17 cellular contexts compared by ENCODE assay signal in genomic region chr4:147370473-147370872, GRCh38.
DNase-seq lines count a peak whose midpoint lies in the region; ATAC-seq and TF ChIP-seq lines count a peak whose summit lies in the region.
"Had no signal": no experiment of that assay in that cellular context is flagged by ENCODE, and none has a peak within 500 bp of the region (broad histone marks: within the 10 kb centered on the region; RNA-seq: fewer than 3 reads in every experiment).

No MANE protein-coding gene starts in this region.

- in situ Hi-C loops in GM23248 (cut with MboI): no loop called here

- H4K20me1 ChIP-seq in GM23248 (ENCODE audit: insufficient read depth): no peaks in the 10 kb centered on the region

- H3K4me1 ChIP-seq in GM23248 (ENCODE audit: insufficient read depth): peaks cover 39% of the 10 kb centered on the region
- H3K4me1 ChIP-seq: left ventricle myocardium inferior had no signal

- H3K79me2 ChIP-seq in GM23248 (ENCODE audit: insufficient read depth): no peaks in the 10 kb centered on the region

- H3K4me2 ChIP-seq in GM23248 (ENCODE audit: unreplicated experiment): no peak overlapping the region

- peak overlapping the region; percentile 62 for H3K27ac Mint-ChIP-seq in progenitor cell of endocrine pancreas
- no peak overlapping the region for H3K27ac Mint-ChIP-seq in stimulated activated memory B cell treated with anti-CD40 and anti-IgM and Interleukin-4, amounts not matched to agents 10 μg/mL and 1 μg/mL and 100 μg/mL, for 72 hours
- H3K27ac Mint-ChIP-seq: dendritic cell treated with granulocyte-macrophage colony-stimulating factor and Interleukin-4, amounts not matched to agents 40 ng/mL and 50 ng/mL, for 4 days; stimulated activated naive CD8-positive, alpha-beta T cell treated with anti-CD3 and anti-CD28 coated beads, Interleukin-15, Interleukin-2, amounts not matched to agents 100 ng/mL and 50 ng/mL, for 24 hours; WTC11 had no signal

- no peaks in the 10 kb centered on the region for H3K9me3 ChIP-seq in GM23248 (ENCODE audit: low read depth)

- H3K36me3 Mint-ChIP-seq in progenitor cell of endocrine pancreas (ENCODE audit: insufficient read depth): peaks cover 2% of the 10 kb centered on the region
- no peaks in the 10 kb centered on the region for H3K36me3 Mint-ChIP-seq in stimulated activated memory B cell treated with anti-CD40 and anti-IgM and Interleukin-4, amounts not matched to agents 10 μg/mL and 1 μg/mL and 100 μg/mL, for 72 hours

- no peak overlapping the region for H3K9ac ChIP-seq in GM23248

- H3K9me3 Mint-ChIP-seq in progenitor cell of endocrine pancreas (ENCODE audit: low read depth): peaks cover 14% of the 10 kb centered on the region
- peaks cover 3% of the 10 kb centered on the region for H3K9me3 Mint-ChIP-seq in stimulated activated memory B cell treated with anti-CD40 and anti-IgM and Interleukin-4, amounts not matched to agents 10 μg/mL and 1 μg/mL and 100 μg/mL, for 72 hours
- H3K9me3 Mint-ChIP-seq: dendritic cell treated with granulocyte-macrophage colony-stimulating factor and Interleukin-4, amounts not matched to agents 40 ng/mL and 50 ng/mL, for 4 days; stimulated activated naive CD8-positive, alpha-beta T cell treated with anti-CD3 and anti-CD28 coated beads, Interleukin-15, Interleukin-2, amounts not matched to agents 100 ng/mL and 50 ng/mL, for 24 hours had no signal

- H3K27me3 ChIP-seq in GM23248 (replicated peaks; ENCODE audit: insufficient read depth): no peaks in the 10 kb centered on the region

- ATAC-seq in stimulated activated memory B cell treated with anti-CD40 and anti-IgM and Interleukin-4, amounts not matched to agents 10 μg/mL and 1 μg/mL and 100 μg/mL, for 72 hours: no peak
- ATAC-seq: WTC11 had no signal

- peak; percentile 11 for DNase-seq in GM23248
- peak; percentile 34 for DNase-seq in RWPE1 (ENCODE audit: low spot score)
- DNase-seq in fibroblast of pulmonary artery (ENCODE audit: low read depth): peak; percentile 67
- DNase-seq in progenitor cell of endocrine pancreas (ENCODE audit: low spot score, unreplicated experiment): no peak
- no peak for DNase-seq in activated CD8-positive, alpha-beta memory T cell treated with anti-CD3 and anti-CD28 coated beads for 24 hours
- DNase-seq in 8988T: no peak
- DNase-seq in HuH-7 (ENCODE audit: low spot score): no peak
- DNase-seq: amygdala, hypothalamus, left ventricle myocardium inferior, NCI-H187 treated with DMSO at 0.1 percent for 48 hours, NCI-H524, T-helper 1 cell had no signal

- WGBS in GM23248 (ENCODE audit: low coverage in 1 of 2, low lambda C conversion rate in 2 of 2, missing lambda C conversion rate in 2 of 2), 2 experiments: 91 to 92% methylated on average over 2 of the region's 2 CpGs

- H2AFZ ChIP-seq in GM23248: peak overlapping the region; percentile 46

- no peak overlapping the region for H3K27ac ChIP-seq in GM23248
- H3K27ac ChIP-seq in RWPE1: peak overlapping the region; percentile 78
- H3K27ac ChIP-seq: left ventricle myocardium inferior had no signal

- no peaks in the 10 kb centered on the region for H3K27me3 Mint-ChIP-seq in progenitor cell of endocrine pancreas
- no peaks in the 10 kb centered on the region for H3K27me3 Mint-ChIP-seq in stimulated activated memory B cell treated with anti-CD40 and anti-IgM and Interleukin-4, amounts not matched to agents 10 μg/mL and 1 μg/mL and 100 μg/mL, for 72 hours
- H3K27me3 Mint-ChIP-seq: dendritic cell treated with granulocyte-macrophage colony-stimulating factor and Interleukin-4, amounts not matched to agents 40 ng/mL and 50 ng/mL, for 4 days; stimulated activated naive CD8-positive, alpha-beta T cell treated with anti-CD3 and anti-CD28 coated beads, Interleukin-15, Interleukin-2, amounts not matched to agents 100 ng/mL and 50 ng/mL, for 24 hours had no signal

- TF ChIP-seq CTCF in RWPE1 (conservative IDR thresholded peaks at IDR 0.05; ENCODE audit: low read depth) (no peak), fibroblast of pulmonary artery (IDR thresholded peaks at IDR 0.05; ENCODE audit: low read length, missing control alignments) (no peak), progenitor cell of endocrine pancreas (IDR thresholded peaks at IDR 0.05; ENCODE audit: unreplicated experiment) (no peak)

- H3K4me1 Mint-ChIP-seq in progenitor cell of endocrine pancreas (ENCODE audit: low read depth): peaks cover 6% of the 10 kb centered on the region
- no peaks in the 10 kb centered on the region for H3K4me1 Mint-ChIP-seq in stimulated activated memory B cell treated with anti-CD40 and anti-IgM and Interleukin-4, amounts not matched to agents 10 μg/mL and 1 μg/mL and 100 μg/mL, for 72 hours
- H3K4me1 Mint-ChIP-seq: WTC11 had no signal

- H3K9me2 ChIP-seq in GM23248 (ENCODE audit: insufficient read depth): no peaks in the 10 kb centered on the region

- POLR2A ChIA-PET in RWPE1 (lab: Yijun Ruan, JAX; ENCODE audit: low non-redundant PET): interaction anchor here (0.6 to 0.9 kb wide), 3 partner anchors 9 to 1747 kb away, joined by 3 to 7 read pairs (median 3); no protein-coding TSS in a partner anchor

- no peaks in the 10 kb centered on the region for H3K36me3 ChIP-seq in GM23248 (ENCODE audit: low read depth)
- H3K36me3 ChIP-seq: left ventricle myocardium inferior had no signal

- no peak overlapping the region for H3K4me3 Mint-ChIP-seq in progenitor cell of endocrine pancreas (ENCODE audit: low read depth)
- H3K4me3 Mint-ChIP-seq in stimulated activated memory B cell treated with anti-CD40 and anti-IgM and Interleukin-4, amounts not matched to agents 10 μg/mL and 1 μg/mL and 100 μg/mL, for 72 hours: no peak overlapping the region
- H3K4me3 Mint-ChIP-seq: dendritic cell treated with granulocyte-macrophage colony-stimulating factor and Interleukin-4, amounts not matched to agents 40 ng/mL and 50 ng/mL, for 4 days; stimulated activated naive CD8-positive, alpha-beta T cell treated with anti-CD3 and anti-CD28 coated beads, Interleukin-15, Interleukin-2, amounts not matched to agents 100 ng/mL and 50 ng/mL, for 24 hours; WTC11 had no signal

- CTCF ChIA-PET in RWPE1 (lab: Yijun Ruan, JAX): no interaction called here

- H3K4me3 ChIP-seq in GM23248: no peak overlapping the region
- H3K4me3 ChIP-seq in fibroblast of pulmonary artery (replicated peaks; ENCODE audit: low read depth, low read length): no peak overlapping the region
- H3K4me3 ChIP-seq: left ventricle myocardium inferior had no signal

- H3F3A ChIP-seq in GM23248 (ENCODE audit: insufficient read depth): peaks cover 19% of the 10 kb centered on the region

Comparison
In these comparisons a context has a peak if more than half of its experiments do, and no peak if none do; other contexts are left out.
1. DNase-seq: peak in GM23248 (single experiment), RWPE1 (single experiment) and fibroblast of pulmonary artery (single experiment); none in progenitor cell of endocrine pancreas (single experiment), activated CD8-positive, alpha-beta memory T cell treated with anti-CD3 and anti-CD28 coated beads for 24 hours (single experiment), 8988T (single experiment) and HuH-7 (single experiment).